Comparison of ENCODE assay signal across 8 cellular contexts in the genomic region with DNA sequence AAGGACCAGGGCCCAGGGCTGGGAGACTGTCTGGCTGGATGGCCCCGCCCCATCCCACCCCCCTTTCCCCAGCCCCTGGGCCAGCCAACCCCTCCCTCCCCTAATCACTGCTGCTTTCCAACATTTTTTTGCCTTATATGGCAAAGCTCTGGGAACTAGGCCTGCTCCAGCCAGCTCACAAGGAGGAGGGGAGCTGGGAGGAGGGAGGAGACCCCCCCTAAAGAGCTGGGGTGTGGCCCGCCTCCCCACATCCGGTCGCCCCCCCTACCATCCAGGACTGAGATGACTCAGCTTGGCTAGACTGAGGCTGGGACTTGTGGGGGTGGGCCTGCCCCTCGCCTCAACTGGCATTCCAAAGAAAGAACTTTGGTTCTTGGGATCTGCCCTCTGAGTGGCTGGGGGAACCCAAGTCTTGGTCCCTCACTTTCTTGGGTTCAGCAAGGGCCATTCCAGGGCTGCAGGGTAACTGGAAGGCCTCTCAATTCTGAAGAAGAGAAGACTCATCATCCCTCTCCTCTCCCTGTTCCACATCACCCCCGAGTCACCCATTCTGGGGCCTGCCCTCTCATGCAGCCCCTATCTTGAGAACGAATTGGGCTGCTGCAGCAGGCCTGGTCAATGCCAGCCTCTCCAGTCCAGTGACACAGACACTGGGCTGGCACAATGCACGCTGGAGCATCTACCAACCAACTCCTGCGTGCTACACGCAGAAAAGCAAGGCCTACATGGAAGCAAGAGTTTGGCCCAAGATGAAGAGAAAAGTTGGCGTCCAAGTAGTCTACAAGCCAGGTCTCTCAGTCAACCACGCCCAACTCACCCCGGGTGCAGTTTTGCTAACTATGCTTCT. TPM values are rescaled to one million over a fixed set of nuclear protein-coding genes. Genes with fewer than 3 reads are reported as not detected.
DNase-seq lines count a peak whose midpoint lies in the region; ATAC-seq lines count a peak whose summit lies in the region.

No MANE protein-coding gene starts in this region.

- H3K27ac ChIP-seq in cingulate gyrus (ENCODE audit: low read depth, low read length), result peak overlapping the region; percentile 76

- intact Hi-C loops in left colon (cut with DNase I, micrococcal nuclease), result no loop called here

- ATAC-seq in left colon (no peak), GM21367 (IDR thresholded peaks at IDR 0.05; ENCODE audit: unreplicated experiment) (no peak)

- DNase-seq in GM04504 (ENCODE audit: low read depth), result peak; percentile 87
- peak; percentile 88 for DNase-seq in NCI-H1105 treated with DMSO at 0.1 percent for 48 hours (lab: John Stamatoyannopoulos, UW)
- DNase-seq in activated CD4-positive, alpha-beta T cell treated with anti-CD3 and anti-CD28 coated beads for 1 hour, result peak; percentile 51
- peak; percentile 52 to 78 for DNase-seq in left colon
- DNase-seq in stimulated activated CD4-positive, alpha-beta T cell treated with anti-CD3 and anti-CD28 coated beads, Interleukin-2, amount 100 ng/mL, for 24 hours, result peak; percentile 67 to 71
- DNase-seq in globus pallidus (ENCODE audit: low spot score), result no peak

RNA-seq across cellular contexts. Expression of gene FLNA, which starts 4.8 kb away (rescaled TPM):
- 100 to 1,000 TPM in 1 of 2 donors, 10 to 100 TPM in 1; 84.2 to 741 TPM for total RNA-seq in left colon

RNA-seq across cellular contexts. Expression of gene EMD, which starts 9.4 kb away (rescaled TPM):
- 10 to 100 TPM; 31.9 to 33.1 TPM for total RNA-seq in left colon

RNA-seq across cellular contexts. Expression of gene RPL10, which starts 28.5 kb away (rescaled TPM):
- 1,000 to 10,000 TPM; 2,262 to 2,406 TPM for total RNA-seq in left colon

RNA-seq across cellular contexts. Expression of gene DNASE1L1, which starts 39.4 kb away (rescaled TPM):
- total RNA-seq in left colon, result 10 to 100 TPM; 23.4 to 26.8 TPM

RNA-seq across cellular contexts. Expression of gene TAFAZZIN, which starts 41.7 kb away (rescaled TPM):
- total RNA-seq in left colon, result 10 to 100 TPM; 28.8 to 40.8 TPM
